Comparison of ENCODE assay signal across 16 cellular contexts in genomic region chr7:127758105-127758504, GRCh38.
"Had no signal": no experiment of that assay in that cellular context is flagged by ENCODE, and none has a peak within 500 bp of the region (broad histone marks: within the 10 kb centered on the region; RNA-seq: fewer than 3 reads in every experiment).

No MANE protein-coding gene starts in this region.

- DNase-seq: activated CD4-positive, CD25-positive, alpha-beta regulatory T cell treated with anti-CD3 and anti-CD28 coated beads, Interleukin-2, amount 50 U/mL, for 72 hours; activated naive CD4-positive, alpha-beta T cell; dorsolateral prefrontal cortex; endodermal cell; foreskin keratinocyte; kidney glomerular epithelial cell; mesendoderm; occipital lobe; right cardiac atrium; spleen; stimulated activated CD4-positive, alpha-beta T cell treated with anti-CD3 and anti-CD28 coated beads, Interleukin-2, amount 100 ng/mL, for 24 hours; SW 1271 had no signal

- H3K4me3 Mint-ChIP-seq: activated T-helper 1 cell treated with anti-CD3 and anti-CD28 coated beads, Interleukin-12 subunit alpha, Interleukin-12 subunit beta, Interleukin-2, Interleukin-4 antibody, amounts not matched to agents 30 ng/mL and 10 ng/mL and 1 ng/mL, durations not matched to agents 14 hours and 24 hours and 36 hours; endodermal cell; nephron; T-helper 2 cell treated with Interferon-gamma antibody and Interleukin-4, amounts not matched to agents 5 μg/mL and 100 μg/mL, for 36 hours had no signal

- ATAC-seq: foreskin keratinocyte, right cardiac atrium had no signal

- H3K27ac Mint-ChIP-seq: activated T-helper 1 cell treated with anti-CD3 and anti-CD28 coated beads, Interleukin-12 subunit alpha, Interleukin-12 subunit beta, Interleukin-2, Interleukin-4 antibody, amounts not matched to agents 30 ng/mL and 10 ng/mL and 1 ng/mL, durations not matched to agents 14 hours and 24 hours and 36 hours; endodermal cell; nephron; progenitor cell of endocrine pancreas; T-helper 2 cell treated with Interferon-gamma antibody and Interleukin-4, amounts not matched to agents 5 μg/mL and 100 μg/mL, for 36 hours had no signal

- H3K9me3 Mint-ChIP-seq: activated T-helper 1 cell treated with anti-CD3 and anti-CD28 coated beads, Interleukin-12 subunit alpha, Interleukin-12 subunit beta, Interleukin-2, Interleukin-4 antibody, amounts not matched to agents 30 ng/mL and 10 ng/mL and 1 ng/mL, durations not matched to agents 14 hours and 24 hours and 36 hours; endodermal cell; nephron; T-helper 2 cell treated with Interferon-gamma antibody and Interleukin-4, amounts not matched to agents 5 μg/mL and 100 μg/mL, for 36 hours had no signal

- H3K27me3 Mint-ChIP-seq: progenitor cell of endocrine pancreas had no signal
